Comparison of ENCODE assay signal across 14 cellular contexts in the genomic region with DNA sequence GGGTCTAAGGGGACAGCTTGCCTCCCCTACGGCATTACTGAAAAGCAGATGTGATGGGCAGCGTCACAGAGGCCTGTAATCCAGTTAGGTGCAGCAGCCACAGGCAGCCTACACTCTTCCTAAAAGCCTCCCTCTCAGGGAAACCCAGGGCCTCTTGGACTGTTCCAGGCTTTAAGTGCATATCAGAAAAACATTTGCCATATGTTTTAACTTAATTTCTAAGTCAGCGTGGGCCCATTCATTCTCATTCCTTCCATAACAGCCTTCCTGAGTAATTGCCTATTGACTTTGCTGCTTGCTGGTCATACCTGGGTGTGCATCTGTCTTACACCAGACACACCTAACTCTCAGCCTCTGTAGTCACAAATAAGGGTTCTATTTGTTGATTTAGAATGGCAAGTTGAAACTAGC.
DNase-seq lines count a peak whose midpoint lies in the region; ATAC-seq, FAIRE-seq and TF ChIP-seq lines count a peak whose summit lies in the region.
"Had no signal": no experiment of that assay in that cellular context is flagged by ENCODE, and none has a peak within 500 bp of the region (broad histone marks: within the 10 kb centered on the region; RNA-seq: fewer than 3 reads in every experiment).

No MANE protein-coding gene starts in this region.

- no peaks in the 10 kb centered on the region for H3K27me3 ChIP-seq in Peyer's patch
- H3K27me3 ChIP-seq: cardiac muscle cell had no signal

- no peak for TF ChIP-seq CTCF in AG04449 (IDR thresholded peaks at IDR 0.05; ENCODE audit: insufficient read depth, low read length, missing control alignments)
- no peak for TF ChIP-seq CTCF in Peyer's patch (IDR thresholded peaks at IDR 0.05)
- no peak for TF ChIP-seq CTCF in osteocyte (IDR thresholded peaks at IDR 0.05)

- no peak overlapping the region for H3K4me3 Mint-ChIP-seq in osteocyte (ENCODE audit: unreplicated experiment)
- H3K4me3 Mint-ChIP-seq: activated CD8-positive, alpha-beta memory T cell treated with anti-CD3 and anti-CD28 coated beads, Interleukin-2, amount 10 ng/mL, durations not matched to agents 7 days and 5 days; T-cell had no signal

- no peaks in the 10 kb centered on the region for H3K27me3 Mint-ChIP-seq in osteocyte (ENCODE audit: unreplicated experiment)

- peak; percentile 42 for DNase-seq in AG04449 (ENCODE audit: low read depth, low spot score)
- no peak for DNase-seq in Peyer's patch
- DNase-seq in fibroblast of gingiva (ENCODE audit: low read depth), result peak; percentile 76
- no peak for DNase-seq in osteocyte (ENCODE audit: extremely low spot score, unreplicated experiment)
- no peak for DNase-seq in glomerular visceral epithelial cell (ENCODE audit: extremely low spot score)
- DNase-seq in frontal cortex (ENCODE audit: low spot score in 2 of 2), result no peak
- no peak for DNase-seq in DMS53 treated with DMSO at 0.1 percent for 48 hours (lab: John Stamatoyannopoulos, UW; ENCODE audit: unreplicated experiment)
- DNase-seq: NCI-H187 treated with DMSO at 0.1 percent for 48 hours had no signal

- CTCF ChIA-PET in AG04449 (lab: Yijun Ruan, JAX), result interaction anchor here (2.6 kb wide), 1 partner anchor 14 kb away, joined by 8 read pairs; no protein-coding TSS in a partner anchor

- H3K4me1 Mint-ChIP-seq in osteocyte (ENCODE audit: unreplicated experiment), result peaks cover 27% of the 10 kb centered on the region

- no peak for TF ChIP-seq POLR2A in Peyer's patch (IDR thresholded peaks at IDR 0.05)

- H3K4me3 ChIP-seq in AG04449 (ENCODE audit: low read depth, low read length) (no peak overlapping the region), Peyer's patch (no peak overlapping the region)
- H3K4me3 ChIP-seq: cardiac muscle cell had no signal

- peak overlapping the region; percentile 86 for H3K27ac Mint-ChIP-seq in osteocyte (ENCODE audit: unreplicated experiment)
- H3K27ac Mint-ChIP-seq: activated CD8-positive, alpha-beta memory T cell treated with anti-CD3 and anti-CD28 coated beads, Interleukin-2, amount 10 ng/mL, durations not matched to agents 7 days and 5 days; T-cell had no signal

- peaks cover 0 to 11% (median 0%) of the 10 kb centered on the region in 4 donors for H3K4me1 ChIP-seq in Peyer's patch

- POLR2A ChIA-PET in AG04449 (lab: Yijun Ruan, JAX), result interaction anchor here (1.5 kb wide), 1 partner anchor 199 kb away, joined by 4 read pairs; no protein-coding TSS in a partner anchor

- H3K36me3 Mint-ChIP-seq in osteocyte (ENCODE audit: unreplicated experiment), result no peaks in the 10 kb centered on the region
- H3K36me3 Mint-ChIP-seq: activated CD8-positive, alpha-beta memory T cell treated with anti-CD3 and anti-CD28 coated beads, Interleukin-2, amount 10 ng/mL, durations not matched to agents 7 days and 5 days; T-cell had no signal

- no peaks in the 10 kb centered on the region for H3K36me3 ChIP-seq in Peyer's patch
- H3K36me3 ChIP-seq: cardiac muscle cell had no signal

- no peak for ATAC-seq in GM21381 (IDR thresholded peaks at IDR 0.05; ENCODE audit: unreplicated experiment)
- ATAC-seq: T-cell had no signal

- H3K9me3 ChIP-seq in Peyer's patch, result no peaks in the 10 kb centered on the region

- peak overlapping the region; percentile 29 to 80 (median 64) for H3K27ac ChIP-seq in Peyer's patch
- H3K27ac ChIP-seq: C4-2B, cardiac muscle cell had no signal

- FAIRE-seq in frontal cortex (lab: Jason Lieb, UNC), result no peak
- FAIRE-seq: islet of Langerhans had no signal

- no peaks in the 10 kb centered on the region for H3K9me3 Mint-ChIP-seq in osteocyte (ENCODE audit: unreplicated experiment)
- H3K9me3 Mint-ChIP-seq: T-cell had no signal

Comparison
In these comparisons a context has a peak if more than half of its experiments do, and no peak if none do; other contexts are left out.
1. DNase-seq: peak in AG04449 (single experiment) and fibroblast of gingiva (single experiment); none in Peyer's patch (0 of 3), osteocyte (single experiment), glomerular visceral epithelial cell (single experiment), frontal cortex (0 of 2) and DMS53 treated with DMSO at 0.1 percent for 48 hours (single experiment).